14 cellular contexts compared by ENCODE assay signal in the genomic region with DNA sequence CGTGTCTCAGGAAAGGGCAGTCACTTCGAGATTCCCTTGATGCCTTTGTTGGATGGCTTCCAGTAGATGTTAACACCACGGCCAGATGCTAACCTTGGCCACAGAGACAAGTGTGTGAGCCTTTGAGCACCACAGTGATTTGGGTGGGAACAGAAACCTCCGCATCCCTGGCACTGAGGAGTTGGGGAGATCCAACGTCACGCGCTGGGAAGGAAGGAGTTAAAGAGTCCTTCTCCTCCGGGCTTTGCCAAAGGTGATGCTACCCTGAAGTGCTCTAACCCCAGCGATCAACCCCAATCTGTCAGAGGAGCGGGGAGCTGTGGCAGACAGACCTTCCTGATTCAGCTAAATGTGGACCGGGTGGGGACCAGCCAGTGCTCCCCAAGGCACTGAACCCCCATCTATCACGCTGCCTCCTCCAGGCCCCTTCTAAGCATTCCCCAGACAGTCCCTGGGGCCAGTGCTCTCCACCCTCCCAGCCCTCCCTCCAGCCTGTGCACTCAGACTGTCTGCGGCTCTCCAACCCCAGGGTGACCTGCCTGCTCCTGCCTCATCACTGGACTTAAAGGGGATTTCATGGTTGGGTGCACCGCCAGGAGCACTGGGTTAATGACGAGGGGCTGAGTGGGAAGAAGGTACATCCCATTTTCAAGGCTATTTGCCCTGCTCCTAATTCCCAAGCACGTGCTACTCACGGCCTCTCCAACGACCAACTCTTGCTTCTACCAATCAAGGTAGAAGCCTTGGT. TPM values are rescaled to one million over a fixed set of nuclear protein-coding genes. Genes with fewer than 3 reads are reported as not detected.
DNase-seq lines count a peak whose midpoint lies in the region; ATAC-seq and TF ChIP-seq lines count a peak whose summit lies in the region.
"Had no signal": no experiment of that assay in that cellular context is flagged by ENCODE, and none has a peak within 500 bp of the region (broad histone marks: within the 10 kb centered on the region; RNA-seq: fewer than 3 reads in every experiment).

No MANE protein-coding gene starts in this region.

- peak overlapping the region; percentile 49 for H3K4me3 Mint-ChIP-seq in type B pancreatic cell
- H3K4me3 Mint-ChIP-seq: activated CD4-positive, alpha-beta T cell treated with anti-CD3 and anti-CD28 coated beads for 36 hours; natural killer cell had no signal

- peaks cover 33% of the 10 kb centered on the region for H3K27me3 Mint-ChIP-seq in type B pancreatic cell

- no peak overlapping the region for H3K4me3 ChIP-seq in brain microvascular endothelial cell (ENCODE audit: low read depth, low read length)
- H3K4me3 ChIP-seq: thyroid gland had no signal

- H3K9me3 Mint-ChIP-seq in type B pancreatic cell: no peaks in the 10 kb centered on the region
- H3K9me3 Mint-ChIP-seq: natural killer cell had no signal

- no peaks in the 10 kb centered on the region for H3K36me3 ChIP-seq in brain microvascular endothelial cell (replicated peaks)
- H3K36me3 ChIP-seq: thyroid gland had no signal

- H3K4me1 Mint-ChIP-seq in type B pancreatic cell (ENCODE audit: unreplicated experiment): peaks cover 11% of the 10 kb centered on the region

- peak; percentile 57 for DNase-seq in activated CD8-positive, alpha-beta memory T cell treated with anti-CD3 and anti-CD28 coated beads for 24 hours
- no peak for DNase-seq in activated CD8-positive, alpha-beta memory T cell treated with anti-CD3 and anti-CD28 coated beads, Interleukin-2, amount 50 U/mL, for 48 hours
- DNase-seq in brain microvascular endothelial cell (peak; percentile 58), type B pancreatic cell (ENCODE audit: extremely low spot score, unreplicated experiment) (no peak), COLO668 (lab: John Stamatoyannopoulos, UW; ENCODE audit: unreplicated experiment) (no peak), DMS114 treated with DMSO at 0.1 percent for 48 hours (lab: John Stamatoyannopoulos, UW; ENCODE audit: unreplicated experiment) (no peak)
- no peak for DNase-seq in stimulated activated CD4-positive, alpha-beta T cell treated with anti-CD3 and anti-CD28 coated beads, Interleukin-12 subunit alpha, Interleukin-12 subunit beta, amount 100 ng/mL, for 4 hours
- DNase-seq: natural killer cell; NCI-H1694; stimulated activated CD4-positive, alpha-beta T cell treated with anti-CD3 and anti-CD28 coated beads, Interleukin-4, amount 100 ng/mL, for 4 hours; thyroid gland had no signal

- peak overlapping the region; percentile 90 for H3K27ac ChIP-seq in brain microvascular endothelial cell
- H3K27ac ChIP-seq: RWPE1, thyroid gland had no signal

- no peaks in the 10 kb centered on the region for H3K36me3 Mint-ChIP-seq in type B pancreatic cell
- H3K36me3 Mint-ChIP-seq: natural killer cell had no signal

- H3K27ac Mint-ChIP-seq in type B pancreatic cell: no peak overlapping the region
- H3K27ac Mint-ChIP-seq: activated CD4-positive, alpha-beta T cell treated with anti-CD3 and anti-CD28 coated beads for 36 hours; natural killer cell had no signal

- in situ Hi-C loops in brain microvascular endothelial cell (cut with HindIII; ENCODE audit: low pct_ligation_motif_present, low sequenced_read_pairs): no loop called here

- TF ChIP-seq CTCF in brain microvascular endothelial cell (IDR thresholded peaks at IDR 0.05; ENCODE audit: low read depth, low read length, missing control alignments): no peak
- TF ChIP-seq CTCF in type B pancreatic cell (conservative IDR thresholded peaks at IDR 0.05): no peak

- ATAC-seq in HG03108 (IDR thresholded peaks at IDR 0.05; ENCODE audit: unreplicated experiment): peak; percentile 3
- ATAC-seq: natural killer cell had no signal

- H3K27me3 ChIP-seq in brain microvascular endothelial cell (replicated peaks): no peaks in the 10 kb centered on the region

RNA-seq across cellular contexts. Expression of a gene that starts 3.2 kb away (rescaled TPM):
- total RNA-seq in type B pancreatic cell (ENCODE audit: low replicate concordance): 50.7 and 63.6 TPM in 2 replicates

Comparison
In these comparisons a context has a peak if more than half of its experiments do, and no peak if none do; other contexts are left out.
1. DNase-seq: peak in activated CD8-positive, alpha-beta memory T cell treated with anti-CD3 and anti-CD28 coated beads for 24 hours (single experiment) and brain microvascular endothelial cell (single experiment); none in activated CD8-positive, alpha-beta memory T cell treated with anti-CD3 and anti-CD28 coated beads, Interleukin-2, amount 50 U/mL, for 48 hours (single experiment), type B pancreatic cell (single experiment), COLO668 (single experiment), stimulated activated CD4-positive, alpha-beta T cell treated with anti-CD3 and anti-CD28 coated beads, Interleukin-12 subunit alpha, Interleukin-12 subunit beta, amount 100 ng/mL, for 4 hours (single experiment) and DMS114 treated with DMSO at 0.1 percent for 48 hours (single experiment).